Comparison of ENCODE assay signal across 11 cellular contexts in genomic region chr16:29645699-29646187, GRCh38. TPM values are rescaled to one million over a fixed set of nuclear protein-coding genes. Genes with fewer than 3 reads are reported as not detected.
DNase-seq lines count a peak whose midpoint lies in the region; ATAC-seq and TF ChIP-seq lines count a peak whose summit lies in the region.
"Had no signal": no experiment of that assay in that cellular context is flagged by ENCODE, and none has a peak within 500 bp of the region (broad histone marks: within the 10 kb centered on the region; RNA-seq: fewer than 3 reads in every experiment).

No MANE protein-coding gene starts in this region.

- no peak overlapping the region for H3K9ac ChIP-seq in SK-N-SH

- TF ChIP-seq RAD21 in SK-N-SH (IDR thresholded peaks at IDR 0.05; ENCODE audit: low read length) = no peak

- in situ Hi-C loops in HAP-1 (cut with MboI; ENCODE audit: low sequenced_read_pairs) = no loop called here

- no peak overlapping the region for H2AFZ ChIP-seq in SK-N-SH (ENCODE audit: low read depth)

- H3K27ac ChIP-seq in SK-N-SH (ENCODE audit: low read depth in 2 of 2, low read length in 1 of 2) = no peak overlapping the region
- H3K27ac ChIP-seq: tibial artery had no signal

- H3K36me3 ChIP-seq in HAP-1 (replicated peaks) (no peaks in the 10 kb centered on the region), SK-N-SH (replicated peaks in 1 of 2; ENCODE audit: control insufficient read depth in 1 of 2, insufficient read depth in 2 of 2, low read length in 1 of 2) (no peaks in the 10 kb centered on the region), MG63 (no peaks in the 10 kb centered on the region)
- H3K36me3 ChIP-seq: Peyer's patch, tibial artery had no signal

- no peak overlapping the region for H3K4me2 ChIP-seq in SK-N-SH

- peak; percentile 18 for DNase-seq in ELR (ENCODE audit: low read depth)
- DNase-seq in HAP-1 (ENCODE audit: low spot score in 2 of 2) = peak; percentile 22 to 34
- DNase-seq in SK-N-SH = peak; percentile 63
- no peak for DNase-seq in left lobe of liver (ENCODE audit: low spot score)
- no peak for DNase-seq in head of caudate nucleus
- DNase-seq in MG63 = no peak
- DNase-seq: naive thymus-derived CD8-positive, alpha-beta T cell; Peyer's patch; tibial artery had no signal

- TF ChIP-seq EP300 in SK-N-SH (IDR thresholded peaks at IDR 0.05; ENCODE audit: borderline replicate concordance in 1 of 2, low read depth in 1 of 2, low read length in 1 of 2) = no peak

- intact Hi-C loops in head of caudate nucleus (cut with DNase I) = no loop called here

- no peak for TF ChIP-seq CTCF in SK-N-SH (IDR thresholded peaks at IDR 0.05)

- CTCF ChIA-PET in SK-N-SH (lab: Yijun Ruan, JAX) = no interaction called here

- 71% methylated on average over 4 of the region's 4 CpGs for WGBS in SK-N-SH (ENCODE audit: low lambda C conversion rate)

- H3K27me3 ChIP-seq in HAP-1 (ENCODE audit: low read depth) = no peaks in the 10 kb centered on the region
- H3K27me3 ChIP-seq in SK-N-SH (ENCODE audit: insufficient read depth) = no peaks in the 10 kb centered on the region
- no peaks in the 10 kb centered on the region for H3K27me3 ChIP-seq in MG63
- H3K27me3 ChIP-seq: Peyer's patch, tibial artery had no signal

- no peaks in the 10 kb centered on the region for H3K79me2 ChIP-seq in SK-N-SH (ENCODE audit: insufficient read depth)

- ATAC-seq in left lobe of liver = peak; percentile 54
- ATAC-seq in HG03139 (IDR thresholded peaks at IDR 0.05; ENCODE audit: unreplicated experiment) = no peak
- no peak for ATAC-seq in GM18511 (IDR thresholded peaks at IDR 0.05; ENCODE audit: unreplicated experiment)
- ATAC-seq: naive thymus-derived CD8-positive, alpha-beta T cell had no signal

- POLR2A ChIA-PET in SK-N-SH (lab: Yijun Ruan, JAX) = no interaction called here

- H4K20me1 ChIP-seq in SK-N-SH (ENCODE audit: insufficient read depth) = no peaks in the 10 kb centered on the region

- H3K9me3 ChIP-seq in HAP-1 = no peaks in the 10 kb centered on the region
- no peaks in the 10 kb centered on the region for H3K9me3 ChIP-seq in SK-N-SH
- no peaks in the 10 kb centered on the region for H3K9me3 ChIP-seq in MG63
- H3K9me3 ChIP-seq: Peyer's patch, tibial artery had no signal

- H3K4me3 ChIP-seq in HAP-1 = no peak overlapping the region
- H3K4me3 ChIP-seq in SK-N-SH (ENCODE audit: low read depth in 2 of 2, low read length in 1 of 2) = no peak overlapping the region
- H3K4me3 ChIP-seq in MG63 = no peak overlapping the region
- H3K4me3 ChIP-seq: Peyer's patch, tibial artery had no signal

- no peaks in the 10 kb centered on the region for H3F3A ChIP-seq in SK-N-SH (replicated peaks; ENCODE audit: insufficient read depth)

- H3K4me1 ChIP-seq in HAP-1 (no peaks in the 10 kb centered on the region), SK-N-SH (ENCODE audit: control insufficient read depth in 1 of 2, insufficient read depth in 2 of 2, low read depth in 1 of 2, low read length in 1 of 2) (no peaks in the 10 kb centered on the region)
- H3K4me1 ChIP-seq: tibial artery had no signal

- no peaks in the 10 kb centered on the region for H3K9me2 ChIP-seq in SK-N-SH

TF ChIP-seq in SK-N-SH, 30 proteins besides CTCF, POLR2A, EP300 and RAD21:
- TF ChIP-seq SMC3 (IDR thresholded peaks at IDR 0.05; ENCODE audit: low read depth, low read length) (no peak), GATA2 (CRISPR knock-in tag; IDR thresholded peaks at IDR 0.05) (no peak), USF1 (IDR thresholded peaks at IDR 0.05; ENCODE audit: borderline replicate concordance, low read depth) (peak; percentile 85), FOXM1 (IDR thresholded peaks at IDR 0.05; ENCODE audit: low read depth) (no peak), JUND (IDR thresholded peaks at IDR 0.05) (no peak)
TF ChIP-seq in SK-N-SH: peak in this region for 1.

RNA-seq across cellular contexts. Expression of gene SPN, which starts 17.3 kb away (rescaled TPM):
- polyA plus RNA-seq in SK-N-SH (2012; rRNA removed) = 0.10 and 0.13 TPM in 2 replicates
- polyA plus RNA-seq in SK-N-SH (2012; cell fraction: cytosol; rRNA removed) = 0.03 and 0.05 TPM in 2 replicates
- 0.06 TPM in 2 replicates for polyA plus RNA-seq in SK-N-SH (2012; cell fraction: nucleus; rRNA removed)
- total RNA-seq in left lobe of liver = 1.3 TPM
- total RNA-seq in MG63 (2014; rRNA removed; shearing (Covaris generic); ENCODE audit: low replicate concordance) = not detected in 2 replicates

RNA-seq across cellular contexts. Expression of gene QPRT, which starts 33.2 kb away (rescaled TPM):
- polyA plus RNA-seq in SK-N-SH (2012; rRNA removed) = 12.5 and 12.6 TPM in 2 replicates
- polyA plus RNA-seq in SK-N-SH (2012; cell fraction: cytosol; rRNA removed) = 8.3 and 10.6 TPM in 2 replicates
- polyA plus RNA-seq in SK-N-SH (2012; cell fraction: nucleus; rRNA removed) = 10.8 and 11.3 TPM in 2 replicates
- 143 TPM for total RNA-seq in left lobe of liver
- total RNA-seq in MG63 (2014; rRNA removed; shearing (Covaris generic); ENCODE audit: low replicate concordance) = 0.36 and 0.64 TPM in 2 replicates

Comparison
In these comparisons a context has a peak if more than half of its experiments do, and no peak if none do; other contexts are left out.
1. DNase-seq: peak in ELR (single experiment), HAP-1 (2 of 2) and SK-N-SH (single experiment); none in left lobe of liver (single experiment), head of caudate nucleus (0 of 42) and MG63 (single experiment).
2. RNA of gene QPRT, which starts 33.2 kb away (total RNA-seq): 143 TPM in left lobe of liver (single experiment); 0.36 to 0.64 TPM in MG63; every median in the first group is over 10 times any median in the second.